28 cellular contexts compared by ENCODE assay signal in the genomic region with DNA sequence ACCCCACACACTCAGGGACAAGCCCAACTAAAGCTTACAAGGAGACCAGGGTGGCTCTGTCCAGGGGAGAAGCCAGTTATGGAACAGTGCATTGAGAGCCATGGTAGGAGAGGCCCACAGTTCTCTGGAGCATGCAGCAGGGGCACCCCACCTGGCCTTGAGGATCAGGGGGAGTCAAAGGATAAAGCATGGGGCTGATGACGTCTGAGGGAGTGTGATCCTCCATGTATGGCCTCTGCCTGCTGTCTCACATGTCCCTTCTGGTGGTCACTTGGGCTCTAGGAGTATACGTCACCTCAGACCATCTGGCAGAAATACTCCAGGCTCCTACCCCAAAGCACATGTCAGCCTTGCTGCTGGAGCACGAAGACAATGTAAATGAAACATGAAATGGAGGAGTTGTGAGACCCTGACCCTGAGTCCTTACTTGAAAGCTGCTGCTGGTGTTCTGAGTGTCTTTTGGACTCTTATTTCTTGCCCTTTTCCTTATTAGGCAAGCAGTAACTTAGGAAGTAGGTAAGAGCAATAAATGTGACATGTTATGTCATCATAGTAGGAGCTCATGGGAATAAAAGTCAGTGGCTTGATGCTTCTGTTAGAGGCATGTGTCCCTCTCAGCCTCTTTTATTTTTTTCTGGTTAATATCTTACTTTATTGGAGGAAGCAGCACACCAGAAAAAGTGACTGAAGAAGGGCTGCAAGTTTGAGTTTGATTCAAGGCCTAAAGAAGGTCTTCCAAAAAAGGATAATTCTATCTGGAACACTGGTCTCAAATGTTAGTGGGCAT. TPM values are rescaled to one million over a fixed set of nuclear protein-coding genes. Genes with fewer than 3 reads are reported as not detected.
DNase-seq lines count a peak whose midpoint lies in the region; ATAC-seq and TF ChIP-seq lines count a peak whose summit lies in the region.
"Had no signal": no experiment of that assay in that cellular context is flagged by ENCODE, and none has a peak within 500 bp of the region (broad histone marks: within the 10 kb centered on the region; RNA-seq: fewer than 3 reads in every experiment).

No MANE protein-coding gene starts in this region.

- H3K27me3 ChIP-seq in HUES48 (ENCODE audit: control insufficient read depth, insufficient read depth, low read length) (no peaks in the 10 kb centered on the region), esophagus muscularis mucosa (no peaks in the 10 kb centered on the region)
- H3K27me3 ChIP-seq: left lung, MG63, ovary, thyroid gland had no signal

- 86% methylated on average over 3 of the region's 3 CpGs for WGBS in esophagus muscularis mucosa

- no peak overlapping the region for H3K9ac ChIP-seq in HUES48 (ENCODE audit: low read depth, low read length)

- intact Hi-C loops in activated CD4-positive, alpha-beta T cell treated with anti-CD3 and anti-CD28 coated beads for 36 hours (cut with DNase I, micrococcal nuclease), result loop anchor here (1.0 to 5.0 kb wide), 2 partner anchors 106 to 1094 kb away; no protein-coding TSS in a partner anchor
- intact Hi-C loops in esophagus muscularis mucosa (cut with DNase I), result no loop called here

- TF ChIP-seq POLR2A in esophagus muscularis mucosa (IDR thresholded peaks at IDR 0.05; ENCODE audit: low read depth), result no peak

- no peaks in the 10 kb centered on the region for H3K9me3 ChIP-seq in HUES48 (ENCODE audit: control insufficient read depth, insufficient read depth, low read length)
- H3K9me3 ChIP-seq in esophagus muscularis mucosa, result no peaks in the 10 kb centered on the region
- H3K9me3 ChIP-seq: left lung, MG63, ovary, thyroid gland had no signal

- H3K4me3 Mint-ChIP-seq in activated CD4-positive, alpha-beta T cell treated with anti-CD3 and anti-CD28 coated beads, Interleukin-2, amount 10 ng/mL, durations not matched to agents 7 days and 5 days, result no peak overlapping the region
- no peak overlapping the region for H3K4me3 Mint-ChIP-seq in activated CD4-positive, alpha-beta T cell treated with anti-CD3 and anti-CD28 coated beads for 36 hours
- no peak overlapping the region for H3K4me3 Mint-ChIP-seq in HFFc6
- no peak overlapping the region for H3K4me3 Mint-ChIP-seq in effector memory CD8-positive, alpha-beta T cell
- H3K4me3 Mint-ChIP-seq: activated CD4-positive, alpha-beta T cell treated with anti-CD3 and anti-CD28 coated beads, Interleukin-2, amount 10 ng/mL, durations not matched to agents 24 days and 14 days; activated CD8-positive, alpha-beta memory T cell treated with anti-CD3 and anti-CD28 coated beads, Interleukin-2, amount 10 ng/mL, durations not matched to agents 7 days and 5 days; activated naive CD4-positive, alpha-beta T cell treated with anti-CD3 and anti-CD28 coated beads, Interleukin-2, amount 50 U/mL, for 24 hours; central memory CD8-positive, alpha-beta T cell; immature natural killer cell; mesothelial cell of epicardium; naive thymus-derived CD8-positive, alpha-beta T cell; stimulated activated naive CD8-positive, alpha-beta T cell treated with anti-CD3 and anti-CD28 coated beads, Interleukin-15, amount 100 ng/mL, for 72 hours had no signal

- no peak for ATAC-seq in activated CD4-positive, alpha-beta T cell treated with anti-CD3 and anti-CD28 coated beads for 36 hours
- ATAC-seq in effector memory CD8-positive, alpha-beta T cell (replicated peaks), result no peak
- ATAC-seq: activated CD8-positive, alpha-beta memory T cell treated with anti-CD3 and anti-CD28 coated beads, Interleukin-2, amount 10 ng/mL, durations not matched to agents 7 days and 5 days; naive thymus-derived CD8-positive, alpha-beta T cell; stimulated activated naive CD8-positive, alpha-beta T cell treated with anti-CD3 and anti-CD28 coated beads, Interleukin-15, amount 100 ng/mL, for 72 hours had no signal

- peak overlapping the region; percentile 56 for H3K27ac Mint-ChIP-seq in activated CD4-positive, alpha-beta T cell treated with anti-CD3 and anti-CD28 coated beads, Interleukin-2, amount 10 ng/mL, durations not matched to agents 7 days and 5 days
- no peak overlapping the region for H3K27ac Mint-ChIP-seq in activated CD4-positive, alpha-beta T cell treated with anti-CD3 and anti-CD28 coated beads for 36 hours
- H3K27ac Mint-ChIP-seq in HFFc6, result no peak overlapping the region; the same call in 1 of the 2 replicates
- peak overlapping the region in 1 of 2 donors; percentile 55 for H3K27ac Mint-ChIP-seq in effector memory CD8-positive, alpha-beta T cell
- H3K27ac Mint-ChIP-seq: activated CD4-positive, alpha-beta T cell treated with anti-CD3 and anti-CD28 coated beads, Interleukin-2, amount 10 ng/mL, durations not matched to agents 24 days and 14 days; activated CD8-positive, alpha-beta memory T cell treated with anti-CD3 and anti-CD28 coated beads, Interleukin-2, amount 10 ng/mL, durations not matched to agents 7 days and 5 days; mesothelial cell of epicardium had no signal

- TF ChIP-seq EP300 in esophagus muscularis mucosa (IDR thresholded peaks at IDR 0.05), result no peak

- POLR2A ChIA-PET in activated CD4-positive, alpha-beta T cell treated with anti-CD3 and anti-CD28 coated beads, Interleukin-2, amount 10 ng/mL, durations not matched to agents 7 days and 5 days (lab: Charles Lee), result no interaction called here
- POLR2A ChIA-PET in activated CD4-positive, alpha-beta T cell treated with anti-CD3 and anti-CD28 coated beads for 36 hours (lab: Charles Lee), result interaction anchor here (0.9 kb wide), 1 partner anchor 15 kb away, joined by 3 read pairs; no protein-coding TSS in a partner anchor

- H3K9me3 Mint-ChIP-seq in activated CD4-positive, alpha-beta T cell treated with anti-CD3 and anti-CD28 coated beads, Interleukin-2, amount 10 ng/mL, durations not matched to agents 7 days and 5 days, result no peaks in the 10 kb centered on the region
- H3K9me3 Mint-ChIP-seq in activated CD4-positive, alpha-beta T cell treated with anti-CD3 and anti-CD28 coated beads for 36 hours (ENCODE audit: low read depth), result no peaks in the 10 kb centered on the region
- H3K9me3 Mint-ChIP-seq in HFFc6, result no peaks in the 10 kb centered on the region
- H3K9me3 Mint-ChIP-seq in effector memory CD8-positive, alpha-beta T cell, result no peaks in the 10 kb centered on the region
- H3K9me3 Mint-ChIP-seq: activated CD4-positive, alpha-beta T cell treated with anti-CD3 and anti-CD28 coated beads, Interleukin-2, amount 10 ng/mL, durations not matched to agents 24 days and 14 days; activated naive CD4-positive, alpha-beta T cell treated with anti-CD3 and anti-CD28 coated beads, Interleukin-2, amount 50 U/mL, for 24 hours; central memory CD8-positive, alpha-beta T cell; immature natural killer cell; mesothelial cell of epicardium; naive thymus-derived CD8-positive, alpha-beta T cell; stimulated activated naive CD8-positive, alpha-beta T cell treated with anti-CD3 and anti-CD28 coated beads, Interleukin-15, amount 100 ng/mL, for 72 hours had no signal

- H3K27me3 Mint-ChIP-seq in activated CD4-positive, alpha-beta T cell treated with anti-CD3 and anti-CD28 coated beads, Interleukin-2, amount 10 ng/mL, durations not matched to agents 7 days and 5 days, result no peaks in the 10 kb centered on the region
- H3K27me3 Mint-ChIP-seq in activated CD4-positive, alpha-beta T cell treated with anti-CD3 and anti-CD28 coated beads for 36 hours, result no peaks in the 10 kb centered on the region
- peaks cover 2% of the 10 kb centered on the region; the same call in 1 of the 2 replicates for H3K27me3 Mint-ChIP-seq in HFFc6 (ENCODE audit: insufficient read depth)
- H3K27me3 Mint-ChIP-seq in effector memory CD8-positive, alpha-beta T cell, result no peaks in the 10 kb centered on the region
- H3K27me3 Mint-ChIP-seq: activated CD4-positive, alpha-beta T cell treated with anti-CD3 and anti-CD28 coated beads, Interleukin-2, amount 10 ng/mL, durations not matched to agents 24 days and 14 days; activated CD8-positive, alpha-beta memory T cell treated with anti-CD3 and anti-CD28 coated beads, Interleukin-2, amount 10 ng/mL, durations not matched to agents 7 days and 5 days; activated naive CD4-positive, alpha-beta T cell treated with anti-CD3 and anti-CD28 coated beads, Interleukin-2, amount 50 U/mL, for 24 hours; central memory CD8-positive, alpha-beta T cell; naive thymus-derived CD8-positive, alpha-beta T cell; stimulated activated naive CD8-positive, alpha-beta T cell treated with anti-CD3 and anti-CD28 coated beads, Interleukin-15, amount 100 ng/mL, for 72 hours had no signal

- H3K36me3 ChIP-seq in HUES48 (ENCODE audit: control insufficient read depth, insufficient read depth, low read length), result peaks cover 58% of the 10 kb centered on the region
- H3K36me3 ChIP-seq in esophagus muscularis mucosa, result peaks cover 32 to 93% (median 66%) of the 10 kb centered on the region in 4 donors
- H3K36me3 ChIP-seq: ovary had no signal

- CTCF ChIA-PET in activated CD4-positive, alpha-beta T cell treated with anti-CD3 and anti-CD28 coated beads, Interleukin-2, amount 10 ng/mL, durations not matched to agents 7 days and 5 days (lab: Charles Lee), result no interaction called here
- CTCF ChIA-PET in activated CD4-positive, alpha-beta T cell treated with anti-CD3 and anti-CD28 coated beads for 36 hours (lab: Charles Lee), result interaction anchor here (0.7 to 0.8 kb wide), 2 partner anchors 45 to 69 kb away, joined by 3 read pairs; no protein-coding TSS in a partner anchor

- H3K27ac ChIP-seq in HUES48 (ENCODE audit: low read depth, low read length) (peak overlapping the region; percentile 75), esophagus muscularis mucosa (replicated peaks in 1 of 4) (no peak overlapping the region)
- H3K27ac ChIP-seq: 22Rv1, left lung, ovary, SK-N-MC, thyroid gland had no signal

- H3K4me1 ChIP-seq in HUES48 (ENCODE audit: control insufficient read depth, insufficient read depth, low read length) (peaks cover 14% of the 10 kb centered on the region), esophagus muscularis mucosa (peaks cover 0 to 10% (median 7%) of the 10 kb centered on the region in 4 donors)
- H3K4me1 ChIP-seq: left lung, thyroid gland had no signal

- TF ChIP-seq CTCF in esophagus muscularis mucosa (IDR thresholded peaks at IDR 0.05), result no peak
- TF ChIP-seq CTCF in HFFc6 (IDR thresholded peaks at IDR 0.05), result no peak

- no peaks in the 10 kb centered on the region for H3K4me1 Mint-ChIP-seq in activated CD4-positive, alpha-beta T cell treated with anti-CD3 and anti-CD28 coated beads, Interleukin-2, amount 10 ng/mL, durations not matched to agents 7 days and 5 days
- peaks cover 3% of the 10 kb centered on the region for H3K4me1 Mint-ChIP-seq in activated CD4-positive, alpha-beta T cell treated with anti-CD3 and anti-CD28 coated beads for 36 hours
- H3K4me1 Mint-ChIP-seq in HFFc6 (ENCODE audit: low read depth), result peaks cover 14% of the 10 kb centered on the region
- H3K4me1 Mint-ChIP-seq in effector memory CD8-positive, alpha-beta T cell (ENCODE audit: low read depth in 2 of 2), result no peaks in the 10 kb centered on the region
- H3K4me1 Mint-ChIP-seq: activated CD4-positive, alpha-beta T cell treated with anti-CD3 and anti-CD28 coated beads, Interleukin-2, amount 10 ng/mL, durations not matched to agents 24 days and 14 days; activated CD8-positive, alpha-beta memory T cell treated with anti-CD3 and anti-CD28 coated beads, Interleukin-2, amount 10 ng/mL, durations not matched to agents 7 days and 5 days; activated naive CD4-positive, alpha-beta T cell treated with anti-CD3 and anti-CD28 coated beads, Interleukin-2, amount 50 U/mL, for 24 hours; central memory CD8-positive, alpha-beta T cell; mesothelial cell of epicardium; stimulated activated naive CD8-positive, alpha-beta T cell treated with anti-CD3 and anti-CD28 coated beads, Interleukin-15, amount 100 ng/mL, for 72 hours had no signal

- DNase-seq in activated CD4-positive, alpha-beta T cell treated with anti-CD3 and anti-CD28 coated beads, Interleukin-2, amount 10 ng/mL, durations not matched to agents 7 days and 5 days, result no peak
- no peak for DNase-seq in activated CD4-positive, alpha-beta T cell treated with anti-CD3 and anti-CD28 coated beads for 36 hours
- DNase-seq in esophagus muscularis mucosa (ENCODE audit: extremely low spot score) (peak; percentile 81), HFFc6 (no peak), D341Med (ENCODE audit: low spot score) (no peak)
- peak; percentile 9 for DNase-seq in stimulated activated CD8-positive, alpha-beta memory T cell treated with anti-CD3 and anti-CD28 coated beads, Interleukin-4, amount 100 ng/mL, for 48 hours
- DNase-seq in effector memory CD8-positive, alpha-beta T cell, result no peak
- DNase-seq: activated CD4-positive, alpha-beta T cell treated with anti-CD3 and anti-CD28 coated beads, Interleukin-2, amount 10 ng/mL, durations not matched to agents 24 days and 14 days; DMS79; foreskin melanocyte; immature natural killer cell; left lung; naive thymus-derived CD8-positive, alpha-beta T cell; stimulated activated CD4-positive, alpha-beta T cell treated with anti-CD3 and anti-CD28 coated beads, Interleukin-12 subunit alpha, Interleukin-12 subunit beta, amount 100 ng/mL, for 4 hours; stimulated activated CD4-positive, alpha-beta T cell treated with anti-CD3 and anti-CD28 coated beads, Interleukin-4, amount 100 ng/mL, for 4 hours; stimulated activated naive CD8-positive, alpha-beta T cell treated with anti-CD3 and anti-CD28 coated beads, Interleukin-15, amount 100 ng/mL, for 72 hours; T-helper 2 cell had no signal

- H3K36me3 Mint-ChIP-seq in activated CD4-positive, alpha-beta T cell treated with anti-CD3 and anti-CD28 coated beads, Interleukin-2, amount 10 ng/mL, durations not matched to agents 7 days and 5 days (ENCODE audit: low read depth), result peaks cover 55% of the 10 kb centered on the region
- peaks cover 52% of the 10 kb centered on the region for H3K36me3 Mint-ChIP-seq in activated CD4-positive, alpha-beta T cell treated with anti-CD3 and anti-CD28 coated beads for 36 hours (ENCODE audit: low read depth)
- peaks cover 20% of the 10 kb centered on the region for H3K36me3 Mint-ChIP-seq in HFFc6 (ENCODE audit: low read depth)
- peaks cover 55% of the 10 kb centered on the region for H3K36me3 Mint-ChIP-seq in effector memory CD8-positive, alpha-beta T cell (ENCODE audit: insufficient read depth)

- H3K4me3 ChIP-seq in HUES48 (ENCODE audit: low read depth, low read length) (no peak overlapping the region), esophagus muscularis mucosa (no peak overlapping the region)
- H3K4me3 ChIP-seq: K562, left lung, MG63, ovary, SK-N-MC, thyroid gland had no signal

RNA-seq across cellular contexts. Expression of a gene that starts 15.5 kb away (rescaled TPM):
- total RNA-seq in activated CD4-positive, alpha-beta T cell treated with anti-CD3 and anti-CD28 coated beads, Interleukin-2, amount 10 ng/mL, durations not matched to agents 7 days and 5 days, result 10 to 100 TPM; 45.9 to 49.6 TPM
- 10 to 100 TPM; 42.7 to 66.2 TPM for total RNA-seq in activated CD4-positive, alpha-beta T cell treated with anti-CD3 and anti-CD28 coated beads for 36 hours
- 10 to 100 TPM; 11.2 to 28.2 (median 18.5) TPM for total RNA-seq in esophagus muscularis mucosa
- 100 to 1,000 TPM in 3 of 6 experiments, 10 to 100 TPM in 3; 94.3 to 130 (median 99.4) TPM for total RNA-seq in HFFc6 (2021; fragmentation: NEBNext Ultra II Directional; extraction: Animal tissue kit (Norgen Biotek cat#: 25700))

Comparison
In these comparisons a context has a peak if more than half of its experiments do, and no peak if none do; other contexts are left out.
1. DNase-seq: peak in esophagus muscularis mucosa (single experiment) and stimulated activated CD8-positive, alpha-beta memory T cell treated with anti-CD3 and anti-CD28 coated beads, Interleukin-4, amount 100 ng/mL, for 48 hours (single experiment); none in activated CD4-positive, alpha-beta T cell treated with anti-CD3 and anti-CD28 coated beads, Interleukin-2, amount 10 ng/mL, durations not matched to agents 7 days and 5 days (single experiment), activated CD4-positive, alpha-beta T cell treated with anti-CD3 and anti-CD28 coated beads for 36 hours (single experiment), HFFc6 (single experiment), effector memory CD8-positive, alpha-beta T cell (0 of 3) and D341Med (single experiment).